ENCODE assay signal across 12 cellular contexts in the genomic region with DNA sequence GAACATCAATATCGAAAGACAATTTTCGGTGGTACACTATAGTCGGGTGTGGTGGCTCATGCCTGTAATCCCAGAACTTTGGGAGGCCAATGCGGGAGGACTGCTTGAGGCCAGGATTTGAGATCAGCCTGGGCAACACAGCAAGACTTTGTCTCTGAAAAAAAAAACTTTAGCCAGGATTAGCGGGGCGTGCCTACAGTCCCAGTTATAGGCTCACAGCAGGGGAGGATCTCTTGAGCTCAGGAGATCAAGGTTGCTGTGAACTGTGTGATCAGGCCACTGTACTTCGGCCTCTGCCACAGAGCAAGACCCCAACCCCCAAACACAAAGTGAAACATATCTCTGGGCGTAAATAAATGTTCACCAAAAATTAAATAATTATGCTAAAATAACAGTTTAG. TPM values are rescaled to one million over a fixed set of nuclear protein-coding genes. Genes with fewer than 3 reads are reported as not detected.
DNase-seq lines count a peak whose midpoint lies in the region; ATAC-seq and TF ChIP-seq lines count a peak whose summit lies in the region.
"Had no signal": no experiment of that assay in that cellular context is flagged by ENCODE, and none has a peak within 500 bp of the region (broad histone marks: within the 10 kb centered on the region; RNA-seq: fewer than 3 reads in every experiment).

No MANE protein-coding gene starts in this region.

- TF ChIP-seq EP300 in SK-N-SH (IDR thresholded peaks at IDR 0.05; ENCODE audit: borderline replicate concordance in 1 of 2, low read depth in 1 of 2, low read length in 1 of 2), result no peak
- TF ChIP-seq EP300 in transverse colon (IDR thresholded peaks at IDR 0.05; ENCODE audit: low read depth), result no peak

- no peaks in the 10 kb centered on the region for H3K27me3 Mint-ChIP-seq in activated naive CD8-positive, alpha-beta T cell
- no peaks in the 10 kb centered on the region for H3K27me3 Mint-ChIP-seq in naive thymus-derived CD8-positive, alpha-beta T cell

- H3K27me3 ChIP-seq in SK-N-SH (ENCODE audit: insufficient read depth) (no peaks in the 10 kb centered on the region), KMS-11 (ENCODE audit: insufficient read depth, low read depth) (no peaks in the 10 kb centered on the region), testis (no peaks in the 10 kb centered on the region), transverse colon (no peaks in the 10 kb centered on the region)
- H3K27me3 ChIP-seq: Peyer's patch, stomach had no signal

- H3K4me1 Mint-ChIP-seq in activated naive CD8-positive, alpha-beta T cell (ENCODE audit: low read depth), result peaks cover 61% of the 10 kb centered on the region
- peaks cover 24 to 70% (median 66%) of the 10 kb centered on the region in 4 donors for H3K4me1 Mint-ChIP-seq in naive thymus-derived CD8-positive, alpha-beta T cell

- CTCF ChIA-PET in SK-N-SH (lab: Yijun Ruan, JAX), result interaction anchor here (2.2 kb wide), 1 partner anchor 36 kb away, joined by 9 read pairs; no protein-coding TSS in a partner anchor

- WGBS in SK-N-SH (ENCODE audit: low lambda C conversion rate), result 96% methylated on average over 8 of the region's 8 CpGs
- 76 to 83% methylated on average over 8 of the region's 8 CpGs for WGBS in testis, 2 donors
- WGBS in transverse colon (ENCODE audit: low coverage in 1 of 2), 2 donors, result 94 to 100% methylated on average over 4 to 8 of the region's 8 CpGs

- H3K36me3 Mint-ChIP-seq in activated naive CD8-positive, alpha-beta T cell, result peaks cover 4% of the 10 kb centered on the region
- peaks cover 0 to 12% (median 0%) of the 10 kb centered on the region in 3 donors for H3K36me3 Mint-ChIP-seq in naive thymus-derived CD8-positive, alpha-beta T cell

- H3K4me3 ChIP-seq in SK-N-SH (ENCODE audit: low read depth in 2 of 2, low read length in 1 of 2) (no peak overlapping the region), KMS-11 (IDR thresholded peaks at IDR 0.05; ENCODE audit: insufficient read depth, low read depth, low read length) (no peak overlapping the region), testis (no peak overlapping the region), transverse colon (no peak overlapping the region)

- TF ChIP-seq CTCF in SK-N-SH (IDR thresholded peaks at IDR 0.05) (no peak), KMS-11 (conservative IDR thresholded peaks at IDR 0.05; ENCODE audit: low read depth, low read length) (no peak), testis (IDR thresholded peaks at IDR 0.05) (no peak), transverse colon (IDR thresholded peaks at IDR 0.05) (no peak)

- H3K79me2 ChIP-seq in SK-N-SH (ENCODE audit: insufficient read depth) (peaks cover 54% of the 10 kb centered on the region), KMS-11 (ENCODE audit: insufficient read depth, low read depth) (peaks cover 59% of the 10 kb centered on the region)

- H3K27ac Mint-ChIP-seq in activated naive CD8-positive, alpha-beta T cell, result no peak overlapping the region
- peak overlapping the region in 1 of 10 donors; percentile 93 for H3K27ac Mint-ChIP-seq in naive thymus-derived CD8-positive, alpha-beta T cell

- H3K4me2 ChIP-seq in SK-N-SH, result peak overlapping the region; percentile 92; the same call in 1 of the 2 replicates
- peak overlapping the region; percentile 96 for H3K4me2 ChIP-seq in KMS-11

- ATAC-seq in SK-N-SH treated with all-trans-retinoic acid at 6 μM for 48 hours, result no peak
- ATAC-seq in naive thymus-derived CD8-positive, alpha-beta T cell, result no peak

- intact Hi-C loops in testis (cut with DNase I; ENCODE audit: low total_unique reads) (no loop called here), transverse colon (cut with DNase I; ENCODE audit: low total_unique reads) (no loop called here)

- H3K9me3 ChIP-seq in SK-N-SH, result no peaks in the 10 kb centered on the region
- no peaks in the 10 kb centered on the region for H3K9me3 ChIP-seq in testis
- no peaks in the 10 kb centered on the region for H3K9me3 ChIP-seq in transverse colon
- H3K9me3 ChIP-seq: Peyer's patch, stomach had no signal

- peaks cover 4 to 5% of the 10 kb centered on the region in 2 experiments; a peak in 3 of 4 replicates for H3K4me1 ChIP-seq in SK-N-SH (ENCODE audit: control insufficient read depth in 1 of 2, insufficient read depth in 2 of 2, low read depth in 1 of 2, low read length in 1 of 2)
- H3K4me1 ChIP-seq in KMS-11 (ENCODE audit: low read depth, poor library complexity, severe bottlenecking), result peaks cover 64% of the 10 kb centered on the region
- peaks cover 8% of the 10 kb centered on the region for H3K4me1 ChIP-seq in testis
- peaks cover 8 to 26% (median 20%) of the 10 kb centered on the region in 4 donors for H3K4me1 ChIP-seq in transverse colon

- H3K4me3 Mint-ChIP-seq in activated naive CD8-positive, alpha-beta T cell, result peak overlapping the region; percentile 63
- peak overlapping the region in 8 of 10 donors; percentile 19 to 89 (median 52) for H3K4me3 Mint-ChIP-seq in naive thymus-derived CD8-positive, alpha-beta T cell

- POLR2A ChIA-PET in SK-N-SH (lab: Yijun Ruan, JAX), result no interaction called here
- POLR2A ChIA-PET in naive thymus-derived CD8-positive, alpha-beta T cell (lab: Charles Lee), result no interaction called here

- no peak for TF ChIP-seq RAD21 in SK-N-SH (IDR thresholded peaks at IDR 0.05; ENCODE audit: low read length)

- in situ Hi-C loops in transverse colon (cut with MboI; ENCODE audit: low pct_ligation_motif_present in 1 of 4, low pct_unique_long_range_greater_than_20kb in 1 of 4, low sequenced_read_pairs in 3 of 4), result no loop called here

- DNase-seq in SK-N-SH (no peak), testis (no peak), NCI-H748 (lab: John Stamatoyannopoulos, UW; ENCODE audit: unreplicated experiment) (no peak), transverse colon (no peak)
- no peak for DNase-seq in naive thymus-derived CD8-positive, alpha-beta T cell
- DNase-seq: NCI-H2081 treated with DMSO at 0.1 percent for 48 hours; Peyer's patch; stimulated activated CD4-positive, alpha-beta T cell treated with anti-CD3 and anti-CD28 coated beads, Interleukin-2, amount 100 ng/mL, for 48 hours; stomach had no signal

- H2AFZ ChIP-seq in SK-N-SH (ENCODE audit: low read depth), result no peak overlapping the region
- no peak overlapping the region for H2AFZ ChIP-seq in KMS-11 (ENCODE audit: low read depth)

- H3K9me2 ChIP-seq in SK-N-SH, result no peaks in the 10 kb centered on the region

- H3K9me3 Mint-ChIP-seq in activated naive CD8-positive, alpha-beta T cell (ENCODE audit: low read depth), result no peaks in the 10 kb centered on the region
- no peaks in the 10 kb centered on the region for H3K9me3 Mint-ChIP-seq in naive thymus-derived CD8-positive, alpha-beta T cell

- H3K36me3 ChIP-seq in SK-N-SH (replicated peaks in 1 of 2; ENCODE audit: control insufficient read depth in 1 of 2, insufficient read depth in 2 of 2, low read length in 1 of 2) (peaks cover 0 to 5% of the 10 kb centered on the region in 2 experiments), KMS-11 (ENCODE audit: insufficient read depth) (no peaks in the 10 kb centered on the region), testis (ENCODE audit: low read depth, missing control alignments) (no peaks in the 10 kb centered on the region), transverse colon (no peaks in the 10 kb centered on the region)
- H3K36me3 ChIP-seq: Peyer's patch, stomach had no signal

- H3F3A ChIP-seq in SK-N-SH (replicated peaks; ENCODE audit: insufficient read depth), result no peaks in the 10 kb centered on the region

- TF ChIP-seq POLR2A in testis (IDR thresholded peaks at IDR 0.05), result no peak
- no peak for TF ChIP-seq POLR2A in transverse colon (IDR thresholded peaks at IDR 0.05)

- H3K9ac ChIP-seq in SK-N-SH (no peak overlapping the region), KMS-11 (no peak overlapping the region)

- H4K20me1 ChIP-seq in SK-N-SH (ENCODE audit: insufficient read depth) (no peaks in the 10 kb centered on the region; the same call in 1 of the 2 replicates), KMS-11 (ENCODE audit: insufficient read depth) (no peaks in the 10 kb centered on the region)

- H3K27ac ChIP-seq in SK-N-SH (ENCODE audit: low read depth in 2 of 2, low read length in 1 of 2) (no peak overlapping the region), KMS-11 (no peak overlapping the region), testis (no peak overlapping the region), transverse colon (no peak overlapping the region)

TF ChIP-seq in SK-N-SH, 30 proteins besides CTCF, POLR2A, EP300 and RAD21 (continues in another document):
- no peak for TF ChIP-seq FOXJ3 (CRISPR knock-in tag; IDR thresholded peaks at IDR 0.05)
- TF ChIP-seq POLR2AphosphoS5 (IDR thresholded peaks at IDR 0.05; ENCODE audit: low read depth, low read length), result no peak
- no peak for TF ChIP-seq MEF2A (IDR thresholded peaks at IDR 0.05; ENCODE audit: borderline replicate concordance, low read depth)

TF ChIP-seq in SK-N-SH treated with all-trans-retinoic acid at 6 μM for 48 hours, 23 proteins besides CTCF, POLR2A, EP300 and RAD21 (continues in another document):
- TF ChIP-seq ZC3H10 (CRISPR knock-in tag; IDR thresholded peaks at IDR 0.05), result no peak
- no peak for TF ChIP-seq GLIS3 (CRISPR knock-in tag; IDR thresholded peaks at IDR 0.05)
- TF ChIP-seq BACH2 (CRISPR knock-in tag; IDR thresholded peaks at IDR 0.05; ENCODE audit: borderline replicate concordance), result no peak
- no peak for TF ChIP-seq ISL1 (CRISPR knock-in tag; IDR thresholded peaks at IDR 0.05)
- TF ChIP-seq CSDC2 (CRISPR knock-in tag; IDR thresholded peaks at IDR 0.05), result no peak
- no peak for TF ChIP-seq ESRRG (CRISPR knock-in tag; IDR thresholded peaks at IDR 0.05)
- no peak for TF ChIP-seq ARNTL (CRISPR knock-in tag; IDR thresholded peaks at IDR 0.05; ENCODE audit: borderline replicate concordance, low read depth)

RNA-seq across cellular contexts. Expression of a gene that starts 1.6 kb away (rescaled TPM):
- polyA plus RNA-seq in SK-N-SH (2012; rRNA removed), result 9.3 and 13.6 TPM in 2 replicates
- 12.5 and 12.7 TPM in 2 replicates for polyA plus RNA-seq in SK-N-SH (2012; cell fraction: cytosol; rRNA removed)
- 12.3 and 16.7 TPM in 2 replicates for polyA plus RNA-seq in SK-N-SH (2012; cell fraction: nucleus; rRNA removed)
- total RNA-seq in naive thymus-derived CD8-positive, alpha-beta T cell, result 10 to 100 TPM; 16.6 to 18.1 TPM
- polyA plus RNA-seq in naive thymus-derived CD8-positive, alpha-beta T cell, result 10 to 100 TPM; 12.8 to 15.1 (median 15.0) TPM
- 10 to 100 TPM; 22.0 to 25.8 TPM for total RNA-seq in testis
- polyA plus RNA-seq in testis (ENCODE audit: insufficient read depth, low read depth, low replicate concordance), result 19.2 TPM
- total RNA-seq in transverse colon, result 10 to 100 TPM in 3 of 4 donors, 1 to 10 TPM in 1; 1.5 to 21.7 (median 12.0) TPM

RNA-seq across cellular contexts. Expression of a gene that starts 35.2 kb away (rescaled TPM):
- 13.9 and 15.0 TPM in 2 replicates for polyA plus RNA-seq in SK-N-SH (2012; rRNA removed)
- 15.2 and 16.4 TPM in 2 replicates for polyA plus RNA-seq in SK-N-SH (2012; cell fraction: cytosol; rRNA removed)
- polyA plus RNA-seq in SK-N-SH (2012; cell fraction: nucleus; rRNA removed), result 16.7 and 21.0 TPM in 2 replicates
- total RNA-seq in naive thymus-derived CD8-positive, alpha-beta T cell, result 10 to 100 TPM; 41.3 to 42.3 TPM
- polyA plus RNA-seq in naive thymus-derived CD8-positive, alpha-beta T cell, result 10 to 100 TPM; 13.9 to 23.0 (median 15.1) TPM
- 10 to 100 TPM; 29.2 to 29.4 TPM for total RNA-seq in testis
- polyA plus RNA-seq in testis (ENCODE audit: insufficient read depth, low read depth, low replicate concordance), result 14.3 TPM
- total RNA-seq in transverse colon, result 10 to 100 TPM; 16.8 to 29.9 (median 24.9) TPM
